1 cellular context compared by ENCODE assay signal in genomic region chr17:45374501-45374900, GRCh38.
TF ChIP-seq lines count a peak whose summit lies in the region.

No MANE protein-coding gene starts in this region.

TF ChIP-seq in A549, 52 proteins besides CTCF, POLR2A, EP300 and RAD21 (continued from another document):
- TF ChIP-seq, protein P1, sequence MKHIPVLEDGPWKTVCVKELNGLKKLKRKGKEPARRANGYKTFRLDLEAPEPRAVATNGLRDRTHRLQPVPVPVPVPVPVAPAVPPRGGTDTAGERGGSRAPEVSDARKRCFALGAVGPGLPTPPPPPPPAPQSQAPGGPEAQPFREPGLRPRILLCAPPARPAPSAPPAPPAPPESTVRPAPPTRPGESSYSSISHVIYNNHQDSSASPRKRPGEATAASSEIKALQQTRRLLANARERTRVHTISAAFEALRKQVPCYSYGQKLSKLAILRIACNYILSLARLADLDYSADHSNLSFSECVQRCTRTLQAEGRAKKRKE (CRISPR knock-in tag; IDR thresholded peaks at IDR 0.05; ENCODE audit: low read depth), result no peak
- TF ChIP-seq HEYL (CRISPR knock-in tag; IDR thresholded peaks at IDR 0.05), result no peak
- no peak for TF ChIP-seq JUN (IDR thresholded peaks at IDR 0.05)
- no peak for TF ChIP-seq HOXB13 (CRISPR knock-in tag; IDR thresholded peaks at IDR 0.05; ENCODE audit: low read depth)
- no peak for TF ChIP-seq SREBF2 (IDR thresholded peaks at IDR 0.05)
